ENCODE assay signal across 9 cellular contexts in the genomic region with DNA sequence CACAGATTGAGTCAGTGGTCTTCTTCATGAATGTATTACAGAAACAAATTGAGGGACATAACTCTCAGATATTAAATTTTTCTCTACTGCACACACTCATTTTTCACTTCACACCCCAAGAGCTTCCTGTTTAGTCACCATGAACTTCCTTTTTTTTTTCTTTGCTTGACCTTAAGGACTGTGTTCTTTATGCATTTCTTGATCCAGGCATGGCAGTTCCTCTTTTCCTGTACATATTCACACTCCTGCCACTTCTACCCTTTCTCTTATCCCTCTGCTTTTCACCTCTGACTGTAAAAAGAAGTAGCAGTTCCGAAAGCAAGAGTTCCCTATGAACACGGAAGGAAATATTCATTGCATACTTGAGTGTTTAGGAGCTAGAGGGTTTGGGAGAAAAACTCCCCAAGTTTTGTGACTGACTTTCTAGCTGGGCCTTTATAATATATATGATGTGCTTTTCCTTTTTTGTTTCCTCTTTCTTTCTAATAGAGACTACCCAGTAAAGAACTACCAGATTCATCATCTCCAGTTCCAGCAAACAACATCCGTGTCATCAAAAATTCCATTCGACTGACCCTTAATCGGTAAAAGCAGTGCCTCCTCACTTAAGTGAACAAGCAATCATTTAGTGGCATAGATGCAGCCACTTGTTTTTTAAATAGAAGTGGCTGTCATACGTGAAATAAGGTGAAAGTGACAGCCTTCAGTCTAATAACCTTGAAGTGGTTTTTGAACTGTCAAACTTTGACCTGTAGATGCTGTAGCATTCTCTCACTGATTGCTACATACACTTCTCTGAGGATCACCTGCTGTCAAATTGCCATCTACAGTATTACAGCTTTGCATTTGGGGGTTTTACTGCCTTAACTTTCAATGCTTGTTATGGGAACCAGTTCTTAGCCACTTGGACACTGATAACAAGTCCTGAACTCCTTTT. TPM values are rescaled to one million over a fixed set of nuclear protein-coding genes. Genes with fewer than 3 reads are reported as not detected.
DNase-seq lines count a peak whose midpoint lies in the region; ATAC-seq, FAIRE-seq and TF ChIP-seq lines count a peak whose summit lies in the region.
"Had no signal": no experiment of that assay in that cellular context is flagged by ENCODE, and none has a peak within 500 bp of the region (broad histone marks: within the 10 kb centered on the region; RNA-seq: fewer than 3 reads in every experiment).

No MANE protein-coding gene starts in this region.

- no peaks in the 10 kb centered on the region for H3K27me3 Mint-ChIP-seq in activated CD8-positive, alpha-beta T cell treated with anti-CD3 and anti-CD28 coated beads, Interleukin-2, amount 10 ng/mL, durations not matched to agents 7 days and 5 days (ENCODE audit: low read depth)

- peak overlapping the region; percentile 74 for H3K27ac Mint-ChIP-seq in activated CD8-positive, alpha-beta T cell treated with anti-CD3 and anti-CD28 coated beads, Interleukin-2, amount 10 ng/mL, durations not matched to agents 7 days and 5 days

- no peaks in the 10 kb centered on the region for H3K9me3 Mint-ChIP-seq in activated CD8-positive, alpha-beta T cell treated with anti-CD3 and anti-CD28 coated beads, Interleukin-2, amount 10 ng/mL, durations not matched to agents 7 days and 5 days (ENCODE audit: insufficient read depth)

- TF ChIP-seq CTCF in mucosa of descending colon (IDR thresholded peaks at IDR 0.05) (no peak), psoas muscle (IDR thresholded peaks at IDR 0.05) (no peak)

- CTCF ChIA-PET in activated CD8-positive, alpha-beta T cell treated with anti-CD3 and anti-CD28 coated beads, Interleukin-2, amount 10 ng/mL, durations not matched to agents 7 days and 5 days (lab: Charles Lee) = interaction anchor here (0.9 to 2.3 kb wide), 3 partner anchors 39 to 202 kb away, joined by 3 to 8 read pairs (median 3); no protein-coding TSS in a partner anchor

- H3K4me1 Mint-ChIP-seq in activated CD8-positive, alpha-beta T cell treated with anti-CD3 and anti-CD28 coated beads, Interleukin-2, amount 10 ng/mL, durations not matched to agents 7 days and 5 days (ENCODE audit: low read depth) = peaks cover 17% of the 10 kb centered on the region

- ATAC-seq in GM18502 (IDR thresholded peaks at IDR 0.05; ENCODE audit: poor library complexity, unreplicated experiment) (peak; percentile 68), HG03378 (IDR thresholded peaks at IDR 0.05; ENCODE audit: unreplicated experiment) (peak; percentile 74), mucosa of descending colon (peak; percentile 61), psoas muscle (no peak)
- peak; percentile 30 for ATAC-seq in activated CD8-positive, alpha-beta T cell treated with anti-CD3 and anti-CD28 coated beads, Interleukin-2, amount 10 ng/mL, durations not matched to agents 7 days and 5 days

- no peaks in the 10 kb centered on the region for H3K27me3 ChIP-seq in psoas muscle (ENCODE audit: insufficient read depth in 3 of 3, low read length in 2 of 3)

- no peaks in the 10 kb centered on the region for H3K9me3 ChIP-seq in mucosa of descending colon
- no peaks in the 10 kb centered on the region for H3K9me3 ChIP-seq in psoas muscle

- WGBS in psoas muscle, 3 donors = 82 to 89% (median 83%) methylated on average over 6 of the region's 6 CpGs

- H3K27ac ChIP-seq in psoas muscle = no peak overlapping the region

- DNase-seq in activated CD8-positive, alpha-beta T cell treated with anti-CD3 and anti-CD28 coated beads, Interleukin-2, amount 10 ng/mL, durations not matched to agents 7 days and 5 days = no peak
- DNase-seq in mucosa of descending colon (no peak), GOT3 (lab: John Stamatoyannopoulos, UW) (no peak), psoas muscle (no peak), RCC 7860 (ENCODE audit: low spot score) (no peak)
- DNase-seq in effector CD4-positive, alpha-beta T cell = no peak
- DNase-seq: NCI-H2171 treated with DMSO at 0.1 percent for 48 hours had no signal

- H3K36me3 ChIP-seq in mucosa of descending colon (ENCODE audit: low read depth) = peaks cover 7% of the 10 kb centered on the region
- H3K36me3 ChIP-seq in psoas muscle (ENCODE audit: insufficient read depth in 1 of 2, low read depth in 1 of 2) = peaks cover 3 to 100% of the 10 kb centered on the region in 2 donors

- FAIRE-seq in RCC 7860 (lab: Jason Lieb, UNC) = no peak

- intact Hi-C loops in mucosa of descending colon (cut with DNase I, micrococcal nuclease) = no loop called here
- intact Hi-C loops in psoas muscle (cut with DNase I) = loop anchor here (2.0 to 5.0 kb wide), 2 partner anchors 200 to 202 kb away; no protein-coding TSS in a partner anchor

- H3K4me3 Mint-ChIP-seq in activated CD8-positive, alpha-beta T cell treated with anti-CD3 and anti-CD28 coated beads, Interleukin-2, amount 10 ng/mL, durations not matched to agents 7 days and 5 days = no peak overlapping the region

- H3K36me3 Mint-ChIP-seq in activated CD8-positive, alpha-beta T cell treated with anti-CD3 and anti-CD28 coated beads, Interleukin-2, amount 10 ng/mL, durations not matched to agents 7 days and 5 days (ENCODE audit: low read depth) = peaks cover 48% of the 10 kb centered on the region

- H3K4me3 ChIP-seq in mucosa of descending colon (no peak overlapping the region), psoas muscle (no peak overlapping the region)

- no peaks in the 10 kb centered on the region for H3K4me1 ChIP-seq in mucosa of descending colon (ENCODE audit: low read depth)
- no peaks in the 10 kb centered on the region for H3K4me1 ChIP-seq in psoas muscle

- POLR2A ChIA-PET in activated CD8-positive, alpha-beta T cell treated with anti-CD3 and anti-CD28 coated beads, Interleukin-2, amount 10 ng/mL, durations not matched to agents 7 days and 5 days (lab: Charles Lee) = no interaction called here

RNA-seq across cellular contexts. Expression of a gene that starts 40.8 kb away (rescaled TPM):
- total RNA-seq in activated CD8-positive, alpha-beta T cell treated with anti-CD3 and anti-CD28 coated beads, Interleukin-2, amount 10 ng/mL, durations not matched to agents 7 days and 5 days = 10 to 100 TPM; 17.3 to 19.5 TPM
- total RNA-seq in mucosa of descending colon (10 to 100 TPM in 2 of 3 donors, 1 to 10 TPM in 1; 9.1 to 14.5 (median 10.1) TPM), psoas muscle (1 to 10 TPM; 5.5 to 9.9 (median 8.0) TPM)
- polyA plus RNA-seq in psoas muscle = 1 to 10 TPM; 3.1 to 6.1 (median 3.2) TPM

Comparison
In these comparisons a context has a peak if more than half of its experiments do, and no peak if none do; other contexts are left out.
1. ATAC-seq: peak in GM18502 (single experiment), HG03378 (single experiment), activated CD8-positive, alpha-beta T cell treated with anti-CD3 and anti-CD28 coated beads, Interleukin-2, amount 10 ng/mL, durations not matched to agents 7 days and 5 days (single experiment) and mucosa of descending colon (single experiment); none in psoas muscle (0 of 4).
2. intact Hi-C loops: an anchor here in psoas muscle (2.0 to 5.0 kb wide); none called in mucosa of descending colon.